ENCODE assay signal across 1 cellular context in genomic region chr20:62776692-62777527, GRCh38.
TF ChIP-seq lines count a peak whose summit lies in the region.

No MANE protein-coding gene starts in this region.

TF ChIP-seq in K562, 482 proteins besides CTCF, POLR2A, EP300 and RAD21 (continued from another document and continues in another):
- TF ChIP-seq, protein P1, sequence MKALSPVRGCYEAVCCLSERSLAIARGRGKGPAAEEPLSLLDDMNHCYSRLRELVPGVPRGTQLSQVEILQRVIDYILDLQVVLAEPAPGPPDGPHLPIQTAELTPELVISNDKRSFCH (CRISPR knock-in tag; IDR thresholded peaks at IDR 0.05), result no peak
- TF ChIP-seq, protein P1 (tag; IDR thresholded peaks at IDR 0.05), result peak; percentile 62; the same call in 1 of the 2 replicates
- TF ChIP-seq HNRNPL (IDR thresholded peaks at IDR 0.05; ENCODE audit: low read depth, low read length) (no peak), SIRT6 (IDR thresholded peaks at IDR 0.05; ENCODE audit: low read depth, low read length) (no peak), ZNF668 (CRISPR knock-in tag; IDR thresholded peaks at IDR 0.05) (no peak), RREB1 (CRISPR knock-in tag; IDR thresholded peaks at IDR 0.05) (no peak), ERF (CRISPR knock-in tag; IDR thresholded peaks at IDR 0.05) (no peak; the same call in 1 of the 2 replicates), ZBTB11 (CRISPR knock-in tag; IDR thresholded peaks at IDR 0.05) (peak in 1 of 3 experiments; percentile 46; a peak in 1 of 6 replicates), SAFB (IDR thresholded peaks at IDR 0.05; ENCODE audit: borderline replicate concordance, low read depth, low read length) (no peak), ZNF445 (CRISPR knock-in tag; IDR thresholded peaks at IDR 0.05; ENCODE audit: low read depth) (no peak), ATF1 (CRISPR knock-in tag; IDR thresholded peaks at IDR 0.05) (no peak), ATF1 (tag; IDR thresholded peaks at IDR 0.05) (no peak), RFX5 (IDR thresholded peaks at IDR 0.05; ENCODE audit: low read depth, low read length) (no peak), CTBP1 (IDR thresholded peaks at IDR 0.05; ENCODE audit: borderline replicate concordance) (peak; percentile 4; the same call in 1 of the 2 replicates), FOXK2 (conservative IDR thresholded peaks at IDR 0.05 in 1 of 2, IDR thresholded peaks at IDR 0.05 in 1 of 2; ENCODE audit: low read depth in 2 of 2) (0 out of 4 replicates have a peak, but pooled peaks of 1 of the 2 experiments have one; percentile 55), SMARCA5 (IDR thresholded peaks at IDR 0.05) (no peak), OTX1 (CRISPR knock-in tag; IDR thresholded peaks at IDR 0.05) (peak; percentile 97), DNMT1 (IDR thresholded peaks at IDR 0.05) (no peak), THRAP3 (IDR thresholded peaks at IDR 0.05; ENCODE audit: borderline replicate concordance) (no peak), ZFP36 (IDR thresholded peaks at IDR 0.05; ENCODE audit: low read depth, low read length, partially characterized antibody) (no peak), GABPB2 (CRISPR knock-in tag; conservative IDR thresholded peaks at IDR 0.05) (no peak), SMARCC2 (IDR thresholded peaks at IDR 0.05; ENCODE audit: low read depth) (no peak), NCOR1 (IDR thresholded peaks at IDR 0.05) (peak; percentile 25; the same call in 1 of the 2 replicates), TCF7L2 (IDR thresholded peaks at IDR 0.05; ENCODE audit: low read depth, low read length) (no peak), ZNF592 (IDR thresholded peaks at IDR 0.05) (peak; percentile 74), HMBOX1 (IDR thresholded peaks at IDR 0.05) (no peak), SMAD2 (IDR thresholded peaks at IDR 0.05; ENCODE audit: low read depth, low read length) (no peak)
- TF ChIP-seq, protein P2, sequence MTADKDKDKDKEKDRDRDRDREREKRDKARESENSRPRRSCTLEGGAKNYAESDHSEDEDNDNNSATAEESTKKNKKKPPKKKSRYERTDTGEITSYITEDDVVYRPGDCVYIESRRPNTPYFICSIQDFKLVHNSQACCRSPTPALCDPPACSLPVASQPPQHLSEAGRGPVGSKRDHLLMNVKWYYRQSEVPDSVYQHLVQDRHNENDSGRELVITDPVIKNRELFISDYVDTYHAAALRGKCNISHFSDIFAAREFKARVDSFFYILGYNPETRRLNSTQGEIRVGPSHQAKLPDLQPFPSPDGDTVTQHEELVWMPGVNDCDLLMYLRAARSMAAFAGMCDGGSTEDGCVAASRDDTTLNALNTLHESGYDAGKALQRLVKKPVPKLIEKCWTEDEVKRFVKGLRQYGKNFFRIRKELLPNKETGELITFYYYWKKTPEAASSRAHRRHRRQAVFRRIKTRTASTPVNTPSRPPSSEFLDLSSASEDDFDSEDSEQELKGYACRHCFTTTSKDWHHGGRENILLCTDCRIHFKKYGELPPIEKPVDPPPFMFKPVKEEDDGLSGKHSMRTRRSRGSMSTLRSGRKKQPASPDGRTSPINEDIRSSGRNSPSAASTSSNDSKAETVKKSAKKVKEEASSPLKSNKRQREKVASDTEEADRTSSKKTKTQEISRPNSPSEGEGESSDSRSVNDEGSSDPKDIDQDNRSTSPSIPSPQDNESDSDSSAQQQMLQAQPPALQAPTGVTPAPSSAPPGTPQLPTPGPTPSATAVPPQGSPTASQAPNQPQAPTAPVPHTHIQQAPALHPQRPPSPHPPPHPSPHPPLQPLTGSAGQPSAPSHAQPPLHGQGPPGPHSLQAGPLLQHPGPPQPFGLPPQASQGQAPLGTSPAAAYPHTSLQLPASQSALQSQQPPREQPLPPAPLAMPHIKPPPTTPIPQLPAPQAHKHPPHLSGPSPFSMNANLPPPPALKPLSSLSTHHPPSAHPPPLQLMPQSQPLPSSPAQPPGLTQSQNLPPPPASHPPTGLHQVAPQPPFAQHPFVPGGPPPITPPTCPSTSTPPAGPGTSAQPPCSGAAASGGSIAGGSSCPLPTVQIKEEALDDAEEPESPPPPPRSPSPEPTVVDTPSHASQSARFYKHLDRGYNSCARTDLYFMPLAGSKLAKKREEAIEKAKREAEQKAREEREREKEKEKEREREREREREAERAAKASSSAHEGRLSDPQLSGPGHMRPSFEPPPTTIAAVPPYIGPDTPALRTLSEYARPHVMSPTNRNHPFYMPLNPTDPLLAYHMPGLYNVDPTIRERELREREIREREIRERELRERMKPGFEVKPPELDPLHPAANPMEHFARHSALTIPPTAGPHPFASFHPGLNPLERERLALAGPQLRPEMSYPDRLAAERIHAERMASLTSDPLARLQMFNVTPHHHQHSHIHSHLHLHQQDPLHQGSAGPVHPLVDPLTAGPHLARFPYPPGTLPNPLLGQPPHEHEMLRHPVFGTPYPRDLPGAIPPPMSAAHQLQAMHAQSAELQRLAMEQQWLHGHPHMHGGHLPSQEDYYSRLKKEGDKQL (CRISPR knock-in tag; IDR thresholded peaks at IDR 0.05; ENCODE audit: borderline replicate concordance), result no peak
- TF ChIP-seq, protein P3, sequence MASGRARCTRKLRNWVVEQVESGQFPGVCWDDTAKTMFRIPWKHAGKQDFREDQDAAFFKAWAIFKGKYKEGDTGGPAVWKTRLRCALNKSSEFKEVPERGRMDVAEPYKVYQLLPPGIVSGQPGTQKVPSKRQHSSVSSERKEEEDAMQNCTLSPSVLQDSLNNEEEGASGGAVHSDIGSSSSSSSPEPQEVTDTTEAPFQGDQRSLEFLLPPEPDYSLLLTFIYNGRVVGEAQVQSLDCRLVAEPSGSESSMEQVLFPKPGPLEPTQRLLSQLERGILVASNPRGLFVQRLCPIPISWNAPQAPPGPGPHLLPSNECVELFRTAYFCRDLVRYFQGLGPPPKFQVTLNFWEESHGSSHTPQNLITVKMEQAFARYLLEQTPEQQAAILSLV (tag; IDR thresholded peaks at IDR 0.05), result no peak
- TF ChIP-seq, protein P4, sequence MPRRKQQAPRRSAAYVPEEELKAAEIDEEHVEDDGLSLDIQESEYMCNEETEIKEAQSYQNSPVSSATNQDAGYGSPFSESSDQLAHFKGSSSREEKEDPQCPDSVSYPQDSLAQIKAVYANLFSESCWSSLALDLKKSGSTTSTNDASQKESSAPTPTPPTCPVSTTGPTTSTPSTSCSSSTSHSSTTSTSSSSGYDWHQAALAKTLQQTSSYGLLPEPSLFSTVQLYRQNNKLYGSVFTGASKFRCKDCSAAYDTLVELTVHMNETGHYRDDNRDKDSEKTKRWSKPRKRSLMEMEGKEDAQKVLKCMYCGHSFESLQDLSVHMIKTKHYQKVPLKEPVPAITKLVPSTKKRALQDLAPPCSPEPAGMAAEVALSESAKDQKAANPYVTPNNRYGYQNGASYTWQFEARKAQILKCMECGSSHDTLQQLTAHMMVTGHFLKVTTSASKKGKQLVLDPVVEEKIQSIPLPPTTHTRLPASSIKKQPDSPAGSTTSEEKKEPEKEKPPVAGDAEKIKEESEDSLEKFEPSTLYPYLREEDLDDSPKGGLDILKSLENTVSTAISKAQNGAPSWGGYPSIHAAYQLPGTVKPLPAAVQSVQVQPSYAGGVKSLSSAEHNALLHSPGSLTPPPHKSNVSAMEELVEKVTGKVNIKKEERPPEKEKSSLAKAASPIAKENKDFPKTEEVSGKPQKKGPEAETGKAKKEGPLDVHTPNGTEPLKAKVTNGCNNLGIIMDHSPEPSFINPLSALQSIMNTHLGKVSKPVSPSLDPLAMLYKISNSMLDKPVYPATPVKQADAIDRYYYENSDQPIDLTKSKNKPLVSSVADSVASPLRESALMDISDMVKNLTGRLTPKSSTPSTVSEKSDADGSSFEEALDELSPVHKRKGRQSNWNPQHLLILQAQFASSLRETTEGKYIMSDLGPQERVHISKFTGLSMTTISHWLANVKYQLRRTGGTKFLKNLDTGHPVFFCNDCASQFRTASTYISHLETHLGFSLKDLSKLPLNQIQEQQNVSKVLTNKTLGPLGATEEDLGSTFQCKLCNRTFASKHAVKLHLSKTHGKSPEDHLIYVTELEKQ (CRISPR knock-in tag; IDR thresholded peaks at IDR 0.05), result no peak
